Comparison of ENCODE assay signal across 1 cellular context in the genomic region with DNA sequence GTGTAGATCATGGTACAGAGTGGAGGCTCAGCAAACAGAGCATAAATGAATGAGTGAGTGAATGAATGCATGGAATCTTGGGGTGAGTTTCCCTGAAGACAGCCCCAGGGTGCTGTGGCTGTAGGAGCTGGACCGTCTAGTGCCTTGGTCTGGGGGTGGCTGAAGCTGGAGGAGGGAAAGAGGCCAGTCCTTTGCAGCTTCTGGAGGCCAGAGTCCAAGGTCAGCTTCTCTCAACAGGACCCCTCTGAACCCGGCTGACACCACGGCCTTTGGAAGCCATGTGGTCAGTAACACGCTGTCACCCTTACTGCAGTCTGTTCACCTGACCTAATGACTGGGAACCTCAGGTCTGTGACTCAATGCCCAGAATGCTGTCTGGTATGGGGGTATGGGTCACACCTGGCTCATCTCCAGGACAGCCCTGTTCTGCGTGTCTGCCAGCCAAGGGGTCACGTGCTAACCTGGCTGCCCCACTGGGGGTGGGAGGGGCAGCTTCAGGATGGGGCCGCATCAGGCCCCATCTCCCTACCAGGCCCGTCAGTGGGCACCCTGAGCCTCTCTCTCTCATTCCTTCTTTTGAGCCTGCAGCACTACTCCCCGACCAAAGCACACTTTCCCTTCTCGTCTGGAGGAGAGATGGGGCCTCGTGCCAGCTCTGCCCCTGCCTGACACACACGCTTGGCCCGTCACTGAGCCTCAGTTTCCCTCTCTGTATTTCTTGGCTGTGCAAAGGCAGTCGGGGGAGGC.
TF ChIP-seq lines count a peak whose summit lies in the region.

No MANE protein-coding gene starts in this region.

TF ChIP-seq in HepG2, 621 proteins besides CTCF, POLR2A, EP300 and RAD21 (continued from another document and continues in another):
- TF ChIP-seq, protein P1, sequence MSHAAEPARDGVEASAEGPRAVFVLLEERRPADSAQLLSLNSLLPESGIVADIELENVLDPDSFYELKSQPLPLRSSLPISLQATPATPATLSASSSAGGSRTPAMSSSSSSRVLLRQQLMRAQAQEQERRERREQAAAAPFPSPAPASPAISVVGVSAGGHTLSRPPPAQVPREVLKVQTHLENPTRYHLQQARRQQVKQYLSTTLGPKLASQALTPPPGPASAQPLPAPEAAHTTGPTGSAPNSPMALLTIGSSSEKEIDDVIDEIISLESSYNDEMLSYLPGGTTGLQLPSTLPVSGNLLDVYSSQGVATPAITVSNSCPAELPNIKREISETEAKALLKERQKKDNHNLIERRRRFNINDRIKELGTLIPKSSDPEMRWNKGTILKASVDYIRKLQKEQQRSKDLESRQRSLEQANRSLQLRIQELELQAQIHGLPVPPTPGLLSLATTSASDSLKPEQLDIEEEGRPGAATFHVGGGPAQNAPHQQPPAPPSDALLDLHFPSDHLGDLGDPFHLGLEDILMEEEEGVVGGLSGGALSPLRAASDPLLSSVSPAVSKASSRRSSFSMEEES (CRISPR knock-in tag; IDR thresholded peaks at IDR 0.05), result peak; percentile 97
- TF ChIP-seq, protein P2, sequence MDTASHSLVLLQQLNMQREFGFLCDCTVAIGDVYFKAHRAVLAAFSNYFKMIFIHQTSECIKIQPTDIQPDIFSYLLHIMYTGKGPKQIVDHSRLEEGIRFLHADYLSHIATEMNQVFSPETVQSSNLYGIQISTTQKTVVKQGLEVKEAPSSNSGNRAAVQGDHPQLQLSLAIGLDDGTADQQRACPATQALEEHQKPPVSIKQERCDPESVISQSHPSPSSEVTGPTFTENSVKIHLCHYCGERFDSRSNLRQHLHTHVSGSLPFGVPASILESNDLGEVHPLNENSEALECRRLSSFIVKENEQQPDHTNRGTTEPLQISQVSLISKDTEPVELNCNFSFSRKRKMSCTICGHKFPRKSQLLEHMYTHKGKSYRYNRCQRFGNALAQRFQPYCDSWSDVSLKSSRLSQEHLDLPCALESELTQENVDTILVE (CRISPR knock-in tag; IDR thresholded peaks at IDR 0.05), result 0 out of 2 replicates have a peak, but pooled peaks have one; percentile 36
- TF ChIP-seq, protein P3, sequence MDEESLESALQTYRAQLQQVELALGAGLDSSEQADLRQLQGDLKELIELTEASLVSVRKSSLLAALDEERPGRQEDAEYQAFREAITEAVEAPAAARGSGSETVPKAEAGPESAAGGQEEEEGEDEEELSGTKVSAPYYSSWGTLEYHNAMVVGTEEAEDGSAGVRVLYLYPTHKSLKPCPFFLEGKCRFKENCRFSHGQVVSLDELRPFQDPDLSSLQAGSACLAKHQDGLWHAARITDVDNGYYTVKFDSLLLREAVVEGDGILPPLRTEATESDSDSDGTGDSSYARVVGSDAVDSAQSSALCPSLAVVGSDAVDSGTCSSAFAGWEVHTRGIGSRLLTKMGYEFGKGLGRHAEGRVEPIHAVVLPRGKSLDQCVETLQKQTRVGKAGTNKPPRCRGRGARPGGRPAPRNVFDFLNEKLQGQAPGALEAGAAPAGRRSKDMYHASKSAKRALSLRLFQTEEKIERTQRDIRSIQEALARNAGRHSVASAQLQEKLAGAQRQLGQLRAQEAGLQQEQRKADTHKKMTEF (CRISPR knock-in tag; IDR thresholded peaks at IDR 0.05), result peak; percentile 71
- TF ChIP-seq ZFP37 (CRISPR knock-in tag; IDR thresholded peaks at IDR 0.05; ENCODE audit: borderline replicate concordance) (0 out of 2 replicates have a peak, but pooled peaks have one; percentile 58), ASH2L (IDR thresholded peaks at IDR 0.05; ENCODE audit: insufficient read length, low read depth, low read length) (peak; percentile 58), TFDP2 (CRISPR knock-in tag; IDR thresholded peaks at IDR 0.05) (peak; percentile 56; the same call in 1 of the 2 replicates), SP140L (CRISPR knock-in tag; IDR thresholded peaks at IDR 0.05; ENCODE audit: borderline replicate concordance) (no peak), AHDC1 (CRISPR knock-in tag; IDR thresholded peaks at IDR 0.05; ENCODE audit: borderline replicate concordance) (peak; percentile 74; the same call in 1 of the 2 replicates), SP1 (IDR thresholded peaks at IDR 0.05) (no peak), SP1 (CRISPR knock-in tag; IDR thresholded peaks at IDR 0.05) (0 out of 2 replicates have a peak, but pooled peaks have one; percentile 22), ZFY (CRISPR knock-in tag; IDR thresholded peaks at IDR 0.05) (peak; percentile 46), MED1 (CRISPR knock-in tag; IDR thresholded peaks at IDR 0.05) (peak; percentile 93), ZNF563 (CRISPR knock-in tag; IDR thresholded peaks at IDR 0.05) (peak; percentile 63; the same call in 1 of the 2 replicates), BHLHE40 (IDR thresholded peaks at IDR 0.05; ENCODE audit: low read length) (peak; percentile 95), SPEN (CRISPR knock-in tag; IDR thresholded peaks at IDR 0.05; ENCODE audit: low read depth) (peak; percentile 87), IRF2 (CRISPR knock-in tag; IDR thresholded peaks at IDR 0.05) (peak; percentile 69; the same call in 1 of the 2 replicates), DMTF1 (CRISPR knock-in tag; IDR thresholded peaks at IDR 0.05) (no peak), E2F5 (CRISPR knock-in tag; conservative IDR thresholded peaks at IDR 0.05) (no peak), POGZ (CRISPR knock-in tag; IDR thresholded peaks at IDR 0.05) (peak; percentile 74), RERE (CRISPR knock-in tag; IDR thresholded peaks at IDR 0.05; ENCODE audit: low read depth) (peak; percentile 61), ZNF605 (CRISPR knock-in tag; IDR thresholded peaks at IDR 0.05) (no peak), ZNF639 (CRISPR knock-in tag; conservative IDR thresholded peaks at IDR 0.05) (peak; percentile 39; the same call in 1 of the 2 replicates), SKI (IDR thresholded peaks at IDR 0.05; ENCODE audit: partially characterized antibody) (peak; percentile 96), BRD4 (CRISPR knock-in tag; IDR thresholded peaks at IDR 0.05) (no peak), HNRNPH1 (optimal IDR thresholded peaks at IDR 0.05; ENCODE audit: low read depth, low read length) (no peak)
- TF ChIP-seq, protein P4, sequence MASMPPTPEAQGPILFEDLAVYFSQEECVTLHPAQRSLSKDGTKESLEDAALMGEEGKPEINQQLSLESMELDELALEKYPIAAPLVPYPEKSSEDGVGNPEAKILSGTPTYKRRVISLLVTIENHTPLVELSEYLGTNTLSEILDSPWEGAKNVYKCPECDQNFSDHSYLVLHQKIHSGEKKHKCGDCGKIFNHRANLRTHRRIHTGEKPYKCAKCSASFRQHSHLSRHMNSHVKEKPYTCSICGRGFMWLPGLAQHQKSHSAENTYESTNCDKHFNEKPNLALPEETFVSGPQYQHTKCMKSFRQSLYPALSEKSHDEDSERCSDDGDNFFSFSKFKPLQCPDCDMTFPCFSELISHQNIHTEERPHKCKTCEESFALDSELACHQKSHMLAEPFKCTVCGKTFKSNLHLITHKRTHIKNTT (CRISPR knock-in tag; IDR thresholded peaks at IDR 0.05), result no peak
